Comparison of ENCODE assay signal across 1 cellular context in genomic region chr1:183040600-183040999, GRCh38.
TF ChIP-seq lines count a peak whose summit lies in the region.

No MANE protein-coding gene starts in this region.

TF ChIP-seq in HepG2, 621 proteins besides CTCF, POLR2A, EP300 and RAD21 (continued from another document):
- no peak for TF ChIP-seq ZNF512B (CRISPR knock-in tag; IDR thresholded peaks at IDR 0.05; ENCODE audit: borderline replicate concordance)
